ENCODE assay signal across 8 cellular contexts in the genomic region with DNA sequence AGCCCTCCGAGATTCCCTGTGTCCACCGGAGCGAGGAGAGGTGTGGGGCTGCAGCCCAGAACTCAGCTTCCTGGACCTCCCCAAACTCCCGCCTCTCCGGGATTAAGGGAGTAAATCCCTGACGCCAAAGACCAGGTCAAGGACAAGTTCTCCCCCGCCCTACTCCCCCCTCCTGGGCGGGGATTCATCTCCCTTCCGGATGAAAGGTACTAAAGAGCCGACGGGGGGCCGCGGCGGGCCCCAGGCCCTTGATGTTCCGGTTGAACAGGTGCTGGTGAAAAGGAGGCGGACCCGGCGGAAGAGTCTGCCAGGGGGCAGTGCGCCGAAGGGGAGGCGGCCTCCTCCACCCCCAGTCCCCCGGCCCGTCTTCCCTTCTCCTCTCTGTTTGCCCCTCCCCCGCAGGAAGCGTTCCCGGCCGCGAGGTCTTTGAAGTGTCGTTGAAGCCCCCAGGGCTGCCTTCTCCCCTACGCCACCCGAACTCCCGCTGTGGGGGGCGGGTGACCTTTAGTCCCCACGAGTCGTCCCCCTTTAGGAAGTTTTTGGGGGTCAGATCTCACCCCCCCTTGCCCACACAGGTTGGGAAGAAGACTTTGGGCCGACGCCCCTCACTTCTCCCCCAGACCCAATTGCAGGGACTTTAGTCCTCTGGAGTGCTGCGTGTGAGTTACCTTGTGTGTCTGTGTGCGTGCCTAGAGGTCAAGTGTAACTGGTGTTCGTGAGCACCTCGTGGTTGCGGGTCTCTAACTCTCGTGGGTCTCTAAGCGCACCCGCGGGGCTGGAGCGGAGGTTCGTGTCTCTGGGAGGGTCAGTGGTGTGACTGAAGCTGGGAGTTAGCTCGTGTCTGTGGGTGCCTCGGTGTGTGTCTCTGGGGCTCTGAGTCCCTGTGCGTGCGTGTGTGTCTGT. TPM values are rescaled to one million over a fixed set of nuclear protein-coding genes. Genes with fewer than 3 reads are reported as not detected.
A peak's percentile ranks its signal among the peaks of the same experiment; 100 is the strongest.
DNase-seq lines count a peak whose midpoint lies in the region; ATAC-seq lines count a peak whose summit lies in the region.

No MANE protein-coding gene starts in this region.

- H3K27me3 ChIP-seq in CD8-positive, alpha-beta memory T cell (ENCODE audit: insufficient read depth, low read length, poor library complexity, severe bottlenecking), result no peaks in the 10 kb centered on the region
- no peaks in the 10 kb centered on the region for H3K27me3 ChIP-seq in mucosa of rectum (ENCODE audit: control insufficient read depth in 2 of 2, insufficient read depth in 2 of 2, low read length in 2 of 2)

- no peaks in the 10 kb centered on the region for H3K27me3 Mint-ChIP-seq in CD8-positive, alpha-beta memory T cell

- H3K36me3 Mint-ChIP-seq in CD8-positive, alpha-beta memory T cell, result peaks cover 0 to 49% (median 4%) of the 10 kb centered on the region in 3 donors

- H3K4me1 ChIP-seq in CD8-positive, alpha-beta memory T cell (ENCODE audit: insufficient read depth, low read length), result peaks cover 42% of the 10 kb centered on the region
- peaks cover 25 to 40% of the 10 kb centered on the region in 2 donors for H3K4me1 ChIP-seq in mucosa of rectum (ENCODE audit: control insufficient read depth in 2 of 2, insufficient read depth in 2 of 2, low read length in 2 of 2)

- peak overlapping the region; percentile 92 to 99 (median 94) for H3K4me3 Mint-ChIP-seq in CD8-positive, alpha-beta memory T cell

- H3K9me3 ChIP-seq in CD8-positive, alpha-beta memory T cell (ENCODE audit: low read length), result no peaks in the 10 kb centered on the region
- no peaks in the 10 kb centered on the region for H3K9me3 ChIP-seq in mucosa of rectum (ENCODE audit: control insufficient read depth in 2 of 2, low read length in 2 of 2)

- peak overlapping the region; percentile 91 to 93 for H3K9ac ChIP-seq in mucosa of rectum (ENCODE audit: low read depth in 1 of 2, low read length in 2 of 2)

- peaks cover 40 to 55% (median 49%) of the 10 kb centered on the region in 3 donors for H3K4me1 Mint-ChIP-seq in CD8-positive, alpha-beta memory T cell

- peak overlapping the region; percentile 93 for H3K4me3 ChIP-seq in CD8-positive, alpha-beta memory T cell (ENCODE audit: low read length)
- peak overlapping the region; percentile 75 to 78 for H3K4me3 ChIP-seq in mucosa of rectum (ENCODE audit: low read length in 2 of 2)

- CTCF ChIA-PET in CD8-positive, alpha-beta memory T cell (lab: Charles Lee), result interaction anchor here (0.8 to 3.7 kb wide), 4 partner anchors 25 to 146 kb away, joined by 4 to 26 read pairs (median 4); partner anchors contain the start of gene CISD3

- peak; percentile 53 to 83 (median 66) for DNase-seq in CD8-positive, alpha-beta memory T cell
- DNase-seq in NCI-H774 (lab: John Stamatoyannopoulos, UW) (peak; percentile 99), epidermal melanocyte (ENCODE audit: insufficient read length, low spot score) (peak; percentile 24), COLO829 (ENCODE audit: low spot score) (no peak)
- peak; percentile 83 for DNase-seq in activated CD8-positive, alpha-beta memory T cell treated with anti-CD3 and anti-CD28 coated beads, Interleukin-2, amount 50 U/mL, for 4 hours
- peak; percentile 86 to 92 for DNase-seq in stimulated activated CD8-positive, alpha-beta memory T cell treated with anti-CD3 and anti-CD28 coated beads, Interleukin-7, amount 100 ng/mL, for 48 hours (ENCODE audit: extremely low read depth in 1 of 2, low read depth in 1 of 2)

- peak overlapping the region; percentile 93 to 100 (median 96) for H3K27ac Mint-ChIP-seq in CD8-positive, alpha-beta memory T cell

- POLR2A ChIA-PET in CD8-positive, alpha-beta memory T cell (lab: Charles Lee), result interaction anchor here (0.6 to 3.6 kb wide), 7 partner anchors 12 to 95 kb away, joined by 3 to 56 read pairs (median 4); partner anchors contain the start of genes PIP4K2B and PSMB3

- no peaks in the 10 kb centered on the region for H3K9me3 Mint-ChIP-seq in CD8-positive, alpha-beta memory T cell

- peak; percentile 23 for ATAC-seq in HG03097 (IDR thresholded peaks at IDR 0.05; ENCODE audit: low FRiP score, unreplicated experiment)

- peak overlapping the region; percentile 90 for H3K27ac ChIP-seq in CD8-positive, alpha-beta memory T cell (ENCODE audit: low read depth, low read length)
- H3K27ac ChIP-seq in mucosa of rectum (ENCODE audit: low read depth in 2 of 2, low read length in 2 of 2), result peak overlapping the region; percentile 89 to 95

- peaks cover 13% of the 10 kb centered on the region for H3K36me3 ChIP-seq in CD8-positive, alpha-beta memory T cell (ENCODE audit: insufficient read depth, low read length)
- H3K36me3 ChIP-seq in mucosa of rectum (ENCODE audit: control insufficient read depth in 2 of 2, insufficient read depth in 2 of 2, low read length in 2 of 2), result peaks cover 7 to 12% of the 10 kb centered on the region in 2 donors

RNA-seq across cellular contexts. Expression of gene MLLT6, which starts 1.1 kb away (rescaled TPM):
- 100 to 1,000 TPM; 197 to 202 TPM for total RNA-seq in CD8-positive, alpha-beta memory T cell
- polyA plus RNA-seq in CD8-positive, alpha-beta memory T cell, result 15.9 TPM

RNA-seq across cellular contexts. Expression of gene CISD3, which starts 26.1 kb away (rescaled TPM):
- 10 to 100 TPM; 58.2 to 59.6 TPM for total RNA-seq in CD8-positive, alpha-beta memory T cell
- polyA plus RNA-seq in CD8-positive, alpha-beta memory T cell, result 73.4 TPM

RNA-seq across cellular contexts. Expression of gene EPOP, which starts 29.2 kb away (rescaled TPM):
- 10 to 100 TPM; 47.0 to 50.0 TPM for total RNA-seq in CD8-positive, alpha-beta memory T cell
- 0.10 TPM for polyA plus RNA-seq in CD8-positive, alpha-beta memory T cell

RNA-seq across cellular contexts. Expression of gene PCGF2, which starts 44.1 kb away (rescaled TPM):
- under 1 TPM; 0.72 to 0.89 TPM for total RNA-seq in CD8-positive, alpha-beta memory T cell
- 0.09 TPM for polyA plus RNA-seq in CD8-positive, alpha-beta memory T cell

RNA-seq across cellular contexts. Expression of gene PSMB3, which starts 48.5 kb away (rescaled TPM):
- total RNA-seq in CD8-positive, alpha-beta memory T cell, result 100 to 1,000 TPM; 317 to 323 TPM
- 431 TPM for polyA plus RNA-seq in CD8-positive, alpha-beta memory T cell
